ENCODE assay signal across 28 cellular contexts in genomic region chr12:132773077-132774020, GRCh38. TPM values are rescaled to one million over a fixed set of nuclear protein-coding genes. Genes with fewer than 3 reads are reported as not detected.
DNase-seq lines count a peak whose midpoint lies in the region; ATAC-seq, FAIRE-seq and TF ChIP-seq lines count a peak whose summit lies in the region.
"Had no signal": no experiment of that assay in that cellular context is flagged by ENCODE, and none has a peak within 500 bp of the region (broad histone marks: within the 10 kb centered on the region; RNA-seq: fewer than 3 reads in every experiment).

No MANE protein-coding gene starts in this region.

- H2BK5ac ChIP-seq in IMR-90 (ENCODE audit: low read depth, low read length, poor library complexity, severe bottlenecking), result peak overlapping the region; percentile 53

- in situ Hi-C loops in IMR-90 (cut with MboI; ENCODE audit: low sequenced_read_pairs), result no loop called here
- in situ Hi-C loops in K562 (cut with MboI), result no loop called here

- no peak overlapping the region for H3K56ac ChIP-seq in IMR-90 (ENCODE audit: extremely low read depth, insufficient read depth, low read length)

- H3K9me3 Mint-ChIP-seq in activated naive CD4-positive, alpha-beta T cell treated with anti-CD3 and anti-CD28 coated beads, Interleukin-2, amount 50 U/mL, for 24 hours, result no peaks in the 10 kb centered on the region
- no peaks in the 10 kb centered on the region for H3K9me3 Mint-ChIP-seq in activated naive CD4-positive, alpha-beta T cell treated with anti-CD3 and anti-CD28 coated beads, Interleukin-2, amount 10 ng/mL, durations not matched to agents 7 days and 5 days
- H3K9me3 Mint-ChIP-seq in stimulated activated memory B cell treated with anti-CD40 and anti-IgM and Interleukin-4, amounts not matched to agents 10 μg/mL and 1 μg/mL and 100 μg/mL, for 72 hours, result no peaks in the 10 kb centered on the region
- H3K9me3 Mint-ChIP-seq: activated naive CD8-positive, alpha-beta T cell treated with anti-CD3 and anti-CD28 coated beads, Interleukin-2, amount 10 ng/mL, durations not matched to agents 7 days and 5 days; activated T-cell treated with anti-CD3 and anti-CD28 coated beads, Interleukin-2, amount 50 U/mL, for 72 hours; central memory CD8-positive, alpha-beta T cell; H9; nephron progenitor cell had no signal

- peaks cover 76% of the 10 kb centered on the region for H3K36me3 ChIP-seq in IMR-90 (ENCODE audit: control insufficient read depth, insufficient read depth, low read length)
- peaks cover 72% of the 10 kb centered on the region for H3K36me3 ChIP-seq in K562 (ENCODE audit: control insufficient read depth, insufficient read depth, low read length)

- no peak overlapping the region for H3K4ac ChIP-seq in IMR-90 (ENCODE audit: low read depth, low read length)

- H4K5ac ChIP-seq in IMR-90 (ENCODE audit: low read depth, low read length), result no peak overlapping the region

- no peaks in the 10 kb centered on the region for H3K27me3 Mint-ChIP-seq in activated naive CD4-positive, alpha-beta T cell treated with anti-CD3 and anti-CD28 coated beads, Interleukin-2, amount 50 U/mL, for 24 hours
- no peaks in the 10 kb centered on the region for H3K27me3 Mint-ChIP-seq in activated naive CD4-positive, alpha-beta T cell treated with anti-CD3 and anti-CD28 coated beads, Interleukin-2, amount 10 ng/mL, durations not matched to agents 7 days and 5 days
- H3K27me3 Mint-ChIP-seq in stimulated activated memory B cell treated with anti-CD40 and anti-IgM and Interleukin-4, amounts not matched to agents 10 μg/mL and 1 μg/mL and 100 μg/mL, for 72 hours, result no peaks in the 10 kb centered on the region
- H3K27me3 Mint-ChIP-seq: activated naive CD8-positive, alpha-beta T cell treated with anti-CD3 and anti-CD28 coated beads, Interleukin-2, amount 10 ng/mL, durations not matched to agents 7 days and 5 days; central memory CD8-positive, alpha-beta T cell had no signal

- no peak overlapping the region for H2AFZ ChIP-seq in IMR-90 (replicated peaks; ENCODE audit: low read length, poor library complexity)
- no peak overlapping the region for H2AFZ ChIP-seq in K562 (ENCODE audit: low read depth, low read length)

- no peak for FAIRE-seq in K562 (lab: Jason Lieb, UNC)
- FAIRE-seq: D721Med, endothelial cell of umbilical vein, keratinocyte, urothelium cell line had no signal

- H3K9ac ChIP-seq in IMR-90 (ENCODE audit: low read depth, low read length) (no peak overlapping the region), K562 (ENCODE audit: insufficient read depth in 1 of 2, low read depth in 2 of 2, low read length in 2 of 2) (no peak overlapping the region)

- dilution Hi-C loops in IMR-90 (cut with HindIII; ENCODE audit: low sequenced_read_pairs, unreplicated experiment), result no loop called here

- H3K79me2 ChIP-seq in K562 (ENCODE audit: control insufficient read depth, insufficient read depth, low read length), result no peaks in the 10 kb centered on the region

- no TSS peak for BruUV-seq in IMR-90 (replicated peaks; lab: Mats Ljungman, UMichigan)
- no TSS peak for BruUV-seq in K562 (replicated peaks; lab: Mats Ljungman, UMichigan)

- no peak overlapping the region for H2BK20ac ChIP-seq in IMR-90 (ENCODE audit: low read depth, low read length)

- no peak for TF ChIP-seq EP300 in K562 (IDR thresholded peaks at IDR 0.05; ENCODE audit: low read length)

- H3K27ac Mint-ChIP-seq in activated naive CD4-positive, alpha-beta T cell treated with anti-CD3 and anti-CD28 coated beads, Interleukin-2, amount 50 U/mL, for 24 hours, result no peak overlapping the region
- H3K27ac Mint-ChIP-seq in activated naive CD4-positive, alpha-beta T cell treated with anti-CD3 and anti-CD28 coated beads, Interleukin-2, amount 10 ng/mL, durations not matched to agents 7 days and 5 days, result no peak overlapping the region
- H3K27ac Mint-ChIP-seq in stimulated activated memory B cell treated with anti-CD40 and anti-IgM and Interleukin-4, amounts not matched to agents 10 μg/mL and 1 μg/mL and 100 μg/mL, for 72 hours, result peak overlapping the region; percentile 97
- H3K27ac Mint-ChIP-seq: activated naive CD8-positive, alpha-beta T cell treated with anti-CD3 and anti-CD28 coated beads, Interleukin-2, amount 10 ng/mL, durations not matched to agents 7 days and 5 days; activated T-cell treated with anti-CD3 and anti-CD28 coated beads, Interleukin-2, amount 50 U/mL, for 72 hours; H9; nephron progenitor cell had no signal

- no peak overlapping the region for H2AK5ac ChIP-seq in IMR-90 (ENCODE audit: low read depth, low read length)

- H3K18ac ChIP-seq in IMR-90 (ENCODE audit: low read depth, low read length), result no peak overlapping the region

- peak overlapping the region; percentile 28 for H2AK9ac ChIP-seq in IMR-90 (replicated peaks; ENCODE audit: low read depth, low read length, poor library complexity)

- peaks cover 64% of the 10 kb centered on the region for H3K4me1 Mint-ChIP-seq in activated naive CD4-positive, alpha-beta T cell treated with anti-CD3 and anti-CD28 coated beads, Interleukin-2, amount 50 U/mL, for 24 hours
- peaks cover 52% of the 10 kb centered on the region for H3K4me1 Mint-ChIP-seq in activated naive CD4-positive, alpha-beta T cell treated with anti-CD3 and anti-CD28 coated beads, Interleukin-2, amount 10 ng/mL, durations not matched to agents 7 days and 5 days
- H3K4me1 Mint-ChIP-seq in stimulated activated memory B cell treated with anti-CD40 and anti-IgM and Interleukin-4, amounts not matched to agents 10 μg/mL and 1 μg/mL and 100 μg/mL, for 72 hours, result peaks cover 52% of the 10 kb centered on the region

- no peak overlapping the region for H4K8ac ChIP-seq in IMR-90 (ENCODE audit: low read depth in 2 of 2, low read length in 2 of 2)

- no peak for TF ChIP-seq CTCF in IMR-90 (conservative IDR thresholded peaks at IDR 0.05; ENCODE audit: low read depth, low read length)
- no peak for TF ChIP-seq CTCF in K562 (IDR thresholded peaks at IDR 0.05 in 2 of 3, conservative IDR thresholded peaks at IDR 0.05 in 1 of 3; ENCODE audit: insufficient read depth in 2 of 3, low read depth in 1 of 3, low read length in 3 of 3)

- H3K27ac ChIP-seq in IMR-90 (ENCODE audit: insufficient read depth, low read length), result no peak overlapping the region
- H3K27ac ChIP-seq in K562 (ENCODE audit: extremely low read depth, low read depth, low read length), result no peak overlapping the region

- H3K4me2 ChIP-seq in IMR-90 (ENCODE audit: low read depth, low read length), result no peak overlapping the region
- H3K4me2 ChIP-seq in K562 (ENCODE audit: insufficient read depth, low read length), result no peak overlapping the region

- peaks cover 14% of the 10 kb centered on the region for H3K36me3 Mint-ChIP-seq in activated naive CD4-positive, alpha-beta T cell treated with anti-CD3 and anti-CD28 coated beads, Interleukin-2, amount 50 U/mL, for 24 hours
- peaks cover 52% of the 10 kb centered on the region for H3K36me3 Mint-ChIP-seq in activated naive CD4-positive, alpha-beta T cell treated with anti-CD3 and anti-CD28 coated beads, Interleukin-2, amount 10 ng/mL, durations not matched to agents 7 days and 5 days
- peaks cover 58% of the 10 kb centered on the region for H3K36me3 Mint-ChIP-seq in stimulated activated memory B cell treated with anti-CD40 and anti-IgM and Interleukin-4, amounts not matched to agents 10 μg/mL and 1 μg/mL and 100 μg/mL, for 72 hours

- ATAC-seq in IMR-90 (ENCODE audit: low read depth) (no peak), K562 (no peak), HG02610 (IDR thresholded peaks at IDR 0.05; ENCODE audit: unreplicated experiment) (no peak), GM18909 (IDR thresholded peaks at IDR 0.05; ENCODE audit: poor library complexity, unreplicated experiment) (no peak)
- no peak for ATAC-seq in stimulated activated memory B cell treated with anti-CD40 and anti-IgM and Interleukin-4, amounts not matched to agents 10 μg/mL and 1 μg/mL and 100 μg/mL, for 72 hours
- ATAC-seq: right cardiac atrium had no signal

- H3K79me1 ChIP-seq in IMR-90 (ENCODE audit: low read depth in 1 of 2, low read length in 2 of 2), result peaks cover 18 to 23% of the 10 kb centered on the region in 2 experiments; a peak in 3 of 4 replicates

- no peak for TF ChIP-seq POLR2A in IMR-90 (IDR thresholded peaks at IDR 0.05; ENCODE audit: low read depth, low read length)
- no peak for TF ChIP-seq POLR2A in K562 (conservative IDR thresholded peaks at IDR 0.05)

- CTCF ChIA-PET in activated naive CD4-positive, alpha-beta T cell treated with anti-CD3 and anti-CD28 coated beads, Interleukin-2, amount 10 ng/mL, durations not matched to agents 7 days and 5 days (lab: Charles Lee), result interaction anchor here (1.2 kb wide), 1 partner anchor 9 kb away, joined by 3 read pairs; no protein-coding TSS in a partner anchor
- CTCF ChIA-PET in IMR-90 (lab: Yijun Ruan, JAX), result no interaction called here
- CTCF ChIA-PET in K562 (lab: Yijun Ruan, JAX; ENCODE audit: low intra/inter-chr PET ratio), result no interaction called here

- no peaks in the 10 kb centered on the region for H3K9me3 ChIP-seq in IMR-90 (ENCODE audit: control insufficient read depth, insufficient read depth, low read length)
- H3K9me3 ChIP-seq in K562 (replicated peaks; ENCODE audit: control insufficient read depth, insufficient read depth, low read depth, low read length), result no peaks in the 10 kb centered on the region

- POLR2A ChIA-PET in IMR-90 (lab: Charles Lee; ENCODE audit: unreplicated experiment), result no interaction called here
- POLR2A ChIA-PET in K562 (lab: Yijun Ruan, JAX), result interaction anchor here (0.7 to 1.6 kb wide), 2 partner anchors 9 to 357 kb away, joined by 3 to 6 read pairs; partner anchors contain the start of gene ZNF891

- H3K9me1 ChIP-seq in IMR-90 (ENCODE audit: insufficient read depth, low read length), result no peaks in the 10 kb centered on the region
- no peaks in the 10 kb centered on the region for H3K9me1 ChIP-seq in K562 (ENCODE audit: control insufficient read depth, insufficient read depth, low read length)

- H3K4me3 ChIP-seq in IMR-90 (ENCODE audit: insufficient read depth, low read depth, low read length) (no peak overlapping the region), K562 (no peak overlapping the region)
- H3K4me3 ChIP-seq: dorsolateral prefrontal cortex had no signal

- H4K20me1 ChIP-seq in IMR-90 (ENCODE audit: insufficient read depth, low read length) (peaks cover 21% of the 10 kb centered on the region), K562 (replicated peaks; ENCODE audit: control insufficient read depth, insufficient read depth, low read length) (no peaks in the 10 kb centered on the region)

- 89% methylated on average over 16 of the region's 41 CpGs; no CpG with 5 or more reads in 1 of the 2 experiments for WGBS in IMR-90 (ENCODE audit: extremely low coverage in 2 of 2, insufficient read length in 1 of 2), 2 experiments
- WGBS in K562 (ENCODE audit: insufficient coverage, low coverage, missing lambda C conversion rate), result 97% methylated on average over 30 of the region's 41 CpGs

- H3K14ac ChIP-seq in IMR-90 (replicated peaks; ENCODE audit: low read depth, low read length), result no peak overlapping the region

- no peak overlapping the region for H4K91ac ChIP-seq in IMR-90 (ENCODE audit: insufficient read depth, low read depth, low read length)

- DNase-seq in activated naive CD4-positive, alpha-beta T cell treated with anti-CD3 and anti-CD28 coated beads, Interleukin-2, amount 10 ng/mL, durations not matched to agents 7 days and 5 days, result no peak
- DNase-seq in IMR-90, result no peak
- no peak for DNase-seq in K562 (ENCODE audit: extremely low read depth in 1 of 4, low spot score in 3 of 4)
- no peak for DNase-seq in dedifferentiated amniotic fluid mesenchymal stem cell (ENCODE audit: extremely low spot score)
- DNase-seq: activated CD8-positive, alpha-beta memory T cell treated with anti-CD3 and anti-CD28 coated beads for 24 hours; activated naive CD8-positive, alpha-beta T cell treated with anti-CD3 and anti-CD28 coated beads, Interleukin-2, amount 10 ng/mL, durations not matched to agents 7 days and 5 days; activated T-cell treated with anti-CD3 and anti-CD28 coated beads, Interleukin-2, amount 50 U/mL, for 72 hours; dorsolateral prefrontal cortex; glutamatergic neuron; H9; MM.1S; NCI-H2081; NCI-H345; NCI-H774; nephron progenitor cell; OCI-M1; stimulated activated CD4-positive, alpha-beta T cell treated with anti-CD3 and anti-CD28 coated beads, Interleukin-4, amount 100 ng/mL, for 4 hours; T1000 had no signal

- no peak for TF ChIP-seq RAD21 in IMR-90 (IDR thresholded peaks at IDR 0.05; ENCODE audit: low read length)
- no peak for TF ChIP-seq RAD21 in K562 (CRISPR knock-in tag; conservative IDR thresholded peaks at IDR 0.05 in 1 of 2, IDR thresholded peaks at IDR 0.05 in 1 of 2)

- H3K23ac ChIP-seq in IMR-90 (ENCODE audit: low read depth, low read length), result no peak overlapping the region

- H3K4me1 ChIP-seq in IMR-90 (ENCODE audit: control insufficient read depth, insufficient read depth, low read length) (no peaks in the 10 kb centered on the region), K562 (replicated peaks in 1 of 2; ENCODE audit: control insufficient read depth in 2 of 2, insufficient read depth in 2 of 2, low read length in 2 of 2) (peaks cover 0 to 16% of the 10 kb centered on the region in 2 experiments; a peak in 2 of 5 replicates)

- H3K27me3 ChIP-seq in IMR-90 (ENCODE audit: control insufficient read depth, insufficient read depth, low read length) (no peaks in the 10 kb centered on the region), K562 (ENCODE audit: control insufficient read depth in 2 of 2, insufficient read depth in 2 of 2, low read length in 2 of 2) (no peaks in the 10 kb centered on the region)
- H3K27me3 ChIP-seq: dorsolateral prefrontal cortex had no signal

- no peak overlapping the region for H2BK120ac ChIP-seq in IMR-90 (ENCODE audit: low read depth, low read length)

- no peak overlapping the region for H2BK15ac ChIP-seq in IMR-90 (ENCODE audit: low read depth, low read length)

- intact Hi-C loops in IMR-90 (cut with micrococcal nuclease), result no loop called here
- intact Hi-C loops in K562 (cut with micrococcal nuclease), result no loop called here

- peak overlapping the region; percentile 8 for H3K4me3 Mint-ChIP-seq in activated naive CD4-positive, alpha-beta T cell treated with anti-CD3 and anti-CD28 coated beads, Interleukin-2, amount 50 U/mL, for 24 hours
- H3K4me3 Mint-ChIP-seq in activated naive CD4-positive, alpha-beta T cell treated with anti-CD3 and anti-CD28 coated beads, Interleukin-2, amount 10 ng/mL, durations not matched to agents 7 days and 5 days, result no peak overlapping the region
- H3K4me3 Mint-ChIP-seq in stimulated activated memory B cell treated with anti-CD40 and anti-IgM and Interleukin-4, amounts not matched to agents 10 μg/mL and 1 μg/mL and 100 μg/mL, for 72 hours, result peak overlapping the region; percentile 48
- H3K4me3 Mint-ChIP-seq: activated naive CD8-positive, alpha-beta T cell treated with anti-CD3 and anti-CD28 coated beads, Interleukin-2, amount 10 ng/mL, durations not matched to agents 7 days and 5 days; activated T-cell treated with anti-CD3 and anti-CD28 coated beads, Interleukin-2, amount 50 U/mL, for 72 hours; central memory CD8-positive, alpha-beta T cell; H9; nephron progenitor cell had no signal

RNA-seq across cellular contexts. Expression of gene ANKLE2, which starts 11.7 kb away (rescaled TPM):
- total RNA-seq in IMR-90 (2012; rRNA removed) (63.4 and 66.4 TPM in 2 replicates), K562 (2014; rRNA removed) (33.6 and 42.3 TPM in 2 replicates), K562 (2014; rRNA removed; fragmentation: Illumina TruSeq; extraction: Trizol) (44.0 and 45.6 TPM in 2 replicates), K562 (2015; rRNA removed; fragmentation: Illumina TruSeq; extraction: Trizol) (49.5 and 50.4 TPM in 2 replicates), K562 (2021) (54.3 and 56.9 TPM in 2 replicates)
- polyA plus RNA-seq in IMR-90 (2012; rRNA removed) (80.4 and 82.4 TPM in 2 replicates), K562 (2011; rRNA removed) (57.7 and 69.0 TPM in 2 replicates), K562 (2014; fragmentation: Illumina TruSeq; extraction: Trizol) (43.6 and 46.3 TPM in 2 replicates), K562 (2014; fragmentation: Nextera tagmentation; extraction: Ambion mirVana) (1 to 10 TPM; 3.2 TPM), K562 (2014; rRNA removed) (49.7 and 51.6 TPM in 2 replicates)
- 21.2 and 34.0 TPM in 2 replicates for polyA plus RNA-seq in IMR-90 (2012; cell fraction: cytosol; rRNA removed)
- 229 and 398 TPM in 2 replicates for polyA plus RNA-seq in IMR-90 (2012; cell fraction: nucleus; rRNA removed; ENCODE audit: low replicate concordance)
- total RNA-seq in K562 (2011; cell fraction: chromatin; rRNA removed; ENCODE audit: low replicate concordance), result 353 and 486 TPM in 2 replicates
- total RNA-seq in K562 (2011; cell fraction: nucleolus; rRNA removed), result 225 and 254 TPM in 2 replicates
- total RNA-seq in K562 (2011; cell fraction: nucleoplasm; rRNA removed), result 264 and 271 TPM in 2 replicates
- polyA plus RNA-seq in K562 (2011; cell fraction: cytosol; rRNA removed), result 41.4 and 48.0 TPM in 2 replicates
- 224 and 322 TPM in 2 replicates for polyA plus RNA-seq in K562 (2011; cell fraction: nucleus; rRNA removed)
- polyA plus RNA-seq in K562 (2012), result 39.1 and 44.5 TPM in 2 replicates
- 139 and 163 TPM in 2 replicates for polyA minus RNA-seq in K562 (2011; rRNA and poly(A)+ RNA removed)
- 46.5 and 72.4 TPM in 2 replicates for polyA minus RNA-seq in K562 (2011; cell fraction: cytosol; rRNA and poly(A)+ RNA removed)
- 105 and 129 TPM in 2 replicates for polyA minus RNA-seq in K562 (2011; cell fraction: nucleus; rRNA and poly(A)+ RNA removed)

RNA-seq across cellular contexts. Expression of gene GOLGA3, which starts 55.3 kb away (rescaled TPM):
- total RNA-seq in IMR-90 (2012; rRNA removed), result 99.8 and 102 TPM in 2 replicates
- 39.6 and 41.1 TPM in 2 replicates for polyA plus RNA-seq in IMR-90 (2012; rRNA removed)
- polyA plus RNA-seq in IMR-90 (2012; cell fraction: cytosol; rRNA removed), result 28.7 and 29.9 TPM in 2 replicates
- polyA plus RNA-seq in IMR-90 (2012; cell fraction: nucleus; rRNA removed; ENCODE audit: low replicate concordance), result 62.0 and 68.6 TPM in 2 replicates
- total RNA-seq in K562 (2011; cell fraction: chromatin; rRNA removed; ENCODE audit: low replicate concordance), result 144 and 257 TPM in 2 replicates
- 92.6 and 108 TPM in 2 replicates for total RNA-seq in K562 (2011; cell fraction: nucleolus; rRNA removed)
- total RNA-seq in K562 (2011; cell fraction: nucleoplasm; rRNA removed), result 87.7 and 106 TPM in 2 replicates
- total RNA-seq in K562 (2014; rRNA removed), result 36.1 and 38.7 TPM in 2 replicates
- 17.0 and 19.0 TPM in 2 replicates for total RNA-seq in K562 (2014; rRNA removed; fragmentation: Illumina TruSeq; extraction: Trizol)
- 21.2 and 22.8 TPM in 2 replicates for total RNA-seq in K562 (2015; rRNA removed; fragmentation: Illumina TruSeq; extraction: Trizol)
- 41.7 and 48.1 TPM in 2 replicates for total RNA-seq in K562 (2021)
- polyA plus RNA-seq in K562 (2011; rRNA removed), result 15.0 and 20.2 TPM in 2 replicates
- 21.4 and 25.3 TPM in 2 replicates for polyA plus RNA-seq in K562 (2011; cell fraction: cytosol; rRNA removed)
- 38.5 and 43.6 TPM in 2 replicates for polyA plus RNA-seq in K562 (2011; cell fraction: nucleus; rRNA removed)
- polyA plus RNA-seq in K562 (2012), result 12.5 and 13.1 TPM in 2 replicates
- polyA plus RNA-seq in K562 (2014; fragmentation: Illumina TruSeq; extraction: Trizol), result 9.0 and 11.8 TPM in 2 replicates
- 1 to 10 TPM; 1.9 to 2.9 TPM for polyA plus RNA-seq in K562 (2014; fragmentation: Nextera tagmentation; extraction: Ambion mirVana)
- 18.4 and 18.6 TPM in 2 replicates for polyA plus RNA-seq in K562 (2014; rRNA removed)
- polyA minus RNA-seq in K562 (2011; rRNA and poly(A)+ RNA removed), result 26.2 and 28.2 TPM in 2 replicates
- polyA minus RNA-seq in K562 (2011; cell fraction: cytosol; rRNA and poly(A)+ RNA removed), result 43.5 and 57.6 TPM in 2 replicates
- 18.7 and 48.9 TPM in 2 replicates for polyA minus RNA-seq in K562 (2011; cell fraction: nucleus; rRNA and poly(A)+ RNA removed)
